In the genomic region with DNA sequence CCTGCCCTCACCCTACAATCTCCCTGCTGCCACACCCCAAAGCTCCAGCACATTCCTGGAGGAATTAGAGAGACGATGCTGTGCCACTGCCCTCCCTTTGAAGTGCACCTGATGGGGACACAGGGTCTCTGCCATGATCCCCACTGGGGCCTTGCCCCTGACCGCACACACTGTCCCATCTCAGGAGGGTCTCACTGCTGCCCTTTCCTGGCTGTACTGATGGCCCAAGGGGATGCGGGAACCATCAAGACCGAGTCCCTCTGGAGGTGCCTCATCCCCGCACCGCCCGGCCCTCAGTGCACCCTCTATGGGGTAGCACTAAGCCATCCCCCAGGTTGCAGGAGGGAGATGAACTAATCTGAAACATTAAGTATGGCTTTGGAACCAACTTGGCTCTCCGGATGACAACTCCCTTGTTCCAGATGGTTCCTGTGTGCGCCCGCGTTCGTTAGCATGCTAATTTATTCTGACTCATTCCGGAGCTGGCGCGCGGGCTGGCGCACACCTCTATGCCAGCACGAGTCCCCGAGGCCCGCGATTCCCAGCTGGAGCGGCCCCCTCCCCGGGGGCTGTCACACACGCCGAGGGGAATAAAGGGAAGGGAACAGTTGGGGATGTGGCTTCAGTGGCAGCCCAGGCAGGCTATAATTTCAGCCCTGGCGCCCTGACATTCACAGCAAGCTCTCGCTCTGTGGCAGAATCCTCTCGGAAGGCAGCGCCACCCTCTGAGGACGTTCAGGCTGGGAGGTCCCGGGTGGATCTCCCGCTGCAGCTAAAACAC, we compare ENCODE assay signal across 1 cellular context.
TF ChIP-seq lines count a peak whose summit lies in the region.

No MANE protein-coding gene starts in this region.

TF ChIP-seq in H1, 55 proteins besides CTCF, POLR2A, EP300 and RAD21:
- TF ChIP-seq CBX8 (IDR thresholded peaks at IDR 0.05; ENCODE audit: borderline replicate concordance, low read depth, low read length) (no peak), BCL11A (IDR thresholded peaks at IDR 0.05; ENCODE audit: low read depth in 2 of 2, low read length in 2 of 2) (no peak), BACH1 (IDR thresholded peaks at IDR 0.05; ENCODE audit: low read length) (no peak), TBP (IDR thresholded peaks at IDR 0.05; ENCODE audit: low read depth, low read length) (no peak), POU5F1 (IDR thresholded peaks at IDR 0.05; ENCODE audit: low read depth, low read length) (no peak), HDAC2 (IDR thresholded peaks at IDR 0.05; ENCODE audit: borderline replicate concordance in 1 of 2, low read depth in 2 of 2, low read length in 2 of 2) (no peak), CHD2 (IDR thresholded peaks at IDR 0.05; ENCODE audit: low read length) (no peak), PHF8 (conservative IDR thresholded peaks at IDR 0.05; ENCODE audit: low read depth, low read length) (no peak), SRF (IDR thresholded peaks at IDR 0.05; ENCODE audit: low read depth, low read length) (no peak), ZNF274 (IDR thresholded peaks at IDR 0.05; ENCODE audit: borderline replicate concordance, extremely low read depth, low read length) (no peak), EGR1 (IDR thresholded peaks at IDR 0.05; ENCODE audit: borderline replicate concordance, low read depth, low read length) (no peak), TCF12 (IDR thresholded peaks at IDR 0.05; ENCODE audit: low read depth, low read length) (no peak), SIX5 (IDR thresholded peaks at IDR 0.05; ENCODE audit: low read depth, low read length) (no peak)
- TF ChIP-seq, protein P1, sequence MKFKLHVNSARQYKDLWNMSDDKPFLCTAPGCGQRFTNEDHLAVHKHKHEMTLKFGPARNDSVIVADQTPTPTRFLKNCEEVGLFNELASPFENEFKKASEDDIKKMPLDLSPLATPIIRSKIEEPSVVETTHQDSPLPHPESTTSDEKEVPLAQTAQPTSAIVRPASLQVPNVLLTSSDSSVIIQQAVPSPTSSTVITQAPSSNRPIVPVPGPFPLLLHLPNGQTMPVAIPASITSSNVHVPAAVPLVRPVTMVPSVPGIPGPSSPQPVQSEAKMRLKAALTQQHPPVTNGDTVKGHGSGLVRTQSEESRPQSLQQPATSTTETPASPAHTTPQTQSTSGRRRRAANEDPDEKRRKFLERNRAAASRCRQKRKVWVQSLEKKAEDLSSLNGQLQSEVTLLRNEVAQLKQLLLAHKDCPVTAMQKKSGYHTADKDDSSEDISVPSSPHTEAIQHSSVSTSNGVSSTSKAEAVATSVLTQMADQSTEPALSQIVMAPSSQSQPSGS (IDR thresholded peaks at IDR 0.05; ENCODE audit: low read length) = no peak
- TF ChIP-seq, protein P2, sequence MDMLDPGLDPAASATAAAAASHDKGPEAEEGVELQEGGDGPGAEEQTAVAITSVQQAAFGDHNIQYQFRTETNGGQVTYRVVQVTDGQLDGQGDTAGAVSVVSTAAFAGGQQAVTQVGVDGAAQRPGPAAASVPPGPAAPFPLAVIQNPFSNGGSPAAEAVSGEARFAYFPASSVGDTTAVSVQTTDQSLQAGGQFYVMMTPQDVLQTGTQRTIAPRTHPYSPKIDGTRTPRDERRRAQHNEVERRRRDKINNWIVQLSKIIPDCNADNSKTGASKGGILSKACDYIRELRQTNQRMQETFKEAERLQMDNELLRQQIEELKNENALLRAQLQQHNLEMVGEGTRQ (IDR thresholded peaks at IDR 0.05; ENCODE audit: low read length) = no peak
